Comparison of ENCODE assay signal across 25 cellular contexts in genomic region chr1:41788427-41788826, GRCh38.
"Had no signal": no experiment of that assay in that cellular context is flagged by ENCODE, and none has a peak within 500 bp of the region (broad histone marks: within the 10 kb centered on the region; RNA-seq: fewer than 3 reads in every experiment).

No MANE protein-coding gene starts in this region.

- H3K4me2 ChIP-seq: smooth muscle cell had no signal

- H3K4me3 ChIP-seq: ovary, psoas muscle, right lobe of liver, skin epidermis, smooth muscle cell, spleen, suprapubic skin, testis, tibial artery, transverse colon, upper lobe of right lung, uterus had no signal

- H3K4me1 ChIP-seq: right lobe of liver, testis, transverse colon, uterus had no signal

- H2AFZ ChIP-seq: parathyroid adenoma had no signal

- H3K36me3 ChIP-seq: ovary, right lobe of liver, spleen, suprapubic skin, tibial artery, transverse colon, upper lobe of right lung, uterus had no signal

- DNase-seq: naive thymus-derived CD4-positive, alpha-beta T cell; nephron progenitor cell; occipital lobe; ovary; psoas muscle; right cardiac atrium; right lobe of liver; spleen; stimulated activated CD4-positive, alpha-beta T cell treated with anti-CD3 and anti-CD28 coated beads, Interleukin-15, amount 100 ng/mL, for 24 hours; stimulated activated CD4-positive, alpha-beta T cell treated with anti-CD3 and anti-CD28 coated beads, Interleukin-4, amount 100 ng/mL, for 1 hour; stimulated activated CD4-positive, alpha-beta T cell treated with anti-CD3 and anti-CD28 coated beads, Interleukin-4, amount 100 ng/mL, for 4 hours; stimulated activated CD8-positive, alpha-beta memory T cell treated with anti-CD3 and anti-CD28 coated beads, Interleukin-4, amount 100 ng/mL, for 48 hours; stimulated activated naive CD4-positive, alpha-beta T cell; stimulated activated naive CD8-positive, alpha-beta T cell treated with anti-CD3 and anti-CD28 coated beads, Interleukin-15, amount 100 ng/mL, for 72 hours; stimulated activated naive CD8-positive, alpha-beta T cell treated with anti-CD3 and anti-CD28 coated beads, Interleukin-15, Interleukin-2, amounts not matched to agents 100 U/mL and 50 U/mL, for 24 hours; substantia nigra; testis; tibial artery; transverse colon; upper lobe of right lung; uterus had no signal

- H3K79me2 ChIP-seq: parathyroid adenoma had no signal

- H3K27me3 ChIP-seq: ovary, right lobe of liver, spleen, suprapubic skin, testis, tibial artery, transverse colon, upper lobe of right lung, uterus had no signal

- H3K9me3 ChIP-seq: ovary, psoas muscle, right lobe of liver, spleen, suprapubic skin, testis, tibial artery, transverse colon, upper lobe of right lung, uterus had no signal

- H3K27ac ChIP-seq: ovary, parathyroid adenoma, psoas muscle, right lobe of liver, spleen, suprapubic skin, testis, tibial artery, transverse colon, upper lobe of right lung, uterus had no signal

- H3K9ac ChIP-seq: parathyroid adenoma had no signal
